In the genomic region with DNA sequence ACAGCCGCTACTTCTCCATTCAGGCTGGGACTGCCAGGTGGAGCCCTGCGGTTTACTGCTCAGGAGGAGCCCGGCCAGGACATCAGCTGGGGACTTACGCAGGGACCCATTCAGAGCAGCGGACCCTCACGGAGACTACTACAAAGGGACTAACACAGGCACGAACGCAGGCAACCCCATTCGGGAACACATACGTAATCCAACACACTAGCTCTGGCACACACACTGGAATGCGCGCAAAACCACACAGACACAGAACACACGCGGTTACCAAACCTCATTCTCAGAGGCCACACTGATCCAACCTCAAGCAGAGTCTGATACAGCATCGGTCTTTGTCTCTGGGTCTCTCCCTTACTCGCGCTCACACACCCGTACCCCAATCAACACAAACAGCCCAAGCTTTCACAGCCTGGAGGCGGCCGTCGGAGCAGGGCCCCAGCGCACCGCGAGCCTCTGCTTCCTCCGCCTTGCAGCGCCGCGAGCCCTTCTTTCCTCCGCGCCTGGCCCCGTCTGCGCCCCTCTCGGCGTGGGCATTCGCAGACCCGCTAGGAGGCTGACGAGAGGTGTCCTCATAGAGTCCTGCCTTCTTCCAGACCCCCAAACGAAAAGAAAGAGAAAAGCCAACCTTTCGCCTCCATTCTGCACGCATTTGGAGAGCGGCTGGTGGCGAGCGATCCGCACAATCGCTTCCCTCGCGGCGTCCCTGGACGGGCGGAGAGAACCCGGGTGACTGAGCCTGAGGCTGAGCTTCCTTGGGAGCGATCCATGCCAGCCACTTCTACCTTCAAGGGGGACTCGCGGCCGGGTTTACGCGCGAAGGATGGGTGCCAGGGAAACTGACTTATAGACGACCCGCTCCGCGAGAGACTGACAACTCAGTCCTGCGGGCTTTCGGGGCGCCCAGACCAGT, we compare ENCODE assay signal across 10 cellular contexts. TPM values are rescaled to one million over a fixed set of nuclear protein-coding genes. Genes with fewer than 3 reads are reported as not detected.
A peak's percentile ranks its signal among the peaks of the same experiment; 100 is the strongest.
DNase-seq lines count a peak whose midpoint lies in the region; ATAC-seq and TF ChIP-seq lines count a peak whose summit lies in the region.
"Had no signal": no experiment of that assay in that cellular context is flagged by ENCODE, and none has a peak within 500 bp of the region (broad histone marks: within the 10 kb centered on the region; RNA-seq: fewer than 3 reads in every experiment).

No MANE protein-coding gene starts in this region.

- no peak overlapping the region for H2BK15ac ChIP-seq in H9 (ENCODE audit: low read depth, low read length)

- no peaks in the 10 kb centered on the region for H4K20me1 ChIP-seq in H9 (ENCODE audit: control insufficient read depth, insufficient read depth, insufficient read length)

- H2BK5ac ChIP-seq in H9 (ENCODE audit: insufficient read length, low read length) = no peak overlapping the region

- H3K36me3 ChIP-seq in sigmoid colon (no peaks in the 10 kb centered on the region), left ventricle myocardium inferior (no peaks in the 10 kb centered on the region)
- H3K36me3 ChIP-seq: neutrophil had no signal

- H3K27me3 Mint-ChIP-seq in H9 (ENCODE audit: low read depth) = peaks cover 100% of the 10 kb centered on the region
- peaks cover 57% of the 10 kb centered on the region for H3K27me3 Mint-ChIP-seq in memory B cell

- no CpG with 5 or more reads among the region's 65 CpGs for WGBS in H9 (ENCODE audit: extremely low coverage, insufficient read length, low lambda C conversion rate)
- WGBS in sigmoid colon, 2 donors = 3 to 12% methylated on average over 65 of the region's 65 CpGs

- H3K23ac ChIP-seq in H9 (ENCODE audit: insufficient read length, low read depth, low read length) = no peak overlapping the region

- intact Hi-C loops in sigmoid colon (cut with DNase I) = no loop called here
- intact Hi-C loops in left ventricle myocardium inferior (cut with micrococcal nuclease) = no loop called here

- H3K4me3 Mint-ChIP-seq in H9 (peak overlapping the region; percentile 49 to 81), memory B cell (peak overlapping the region; percentile 12)

- no peak overlapping the region for H3T11ph ChIP-seq in H9 (ENCODE audit: low read length)

- peaks cover 41 to 57% of the 10 kb centered on the region in 2 experiments for H3K4me1 Mint-ChIP-seq in H9
- H3K4me1 Mint-ChIP-seq in memory B cell = peaks cover 30% of the 10 kb centered on the region

- no peak overlapping the region for H2BK120ac ChIP-seq in H9 (ENCODE audit: low read depth, low read length, poor library complexity, severe bottlenecking)

- H3K4me3 ChIP-seq in sigmoid colon = no peak overlapping the region
- H3K4me3 ChIP-seq in left ventricle myocardium inferior = no peak overlapping the region

- H3K9me3 Mint-ChIP-seq in H9 = peaks cover 0 to 7% of the 10 kb centered on the region in 2 experiments; a peak in 3 of 5 replicates
- H3K9me3 Mint-ChIP-seq in memory B cell = no peaks in the 10 kb centered on the region

- no peak for TF ChIP-seq POLR2A in sigmoid colon (IDR thresholded peaks at IDR 0.05)

- H3K9me3 ChIP-seq in H9 (ENCODE audit: control insufficient read depth, low read depth, low read length) (no peaks in the 10 kb centered on the region), sigmoid colon (no peaks in the 10 kb centered on the region), left ventricle myocardium inferior (replicated peaks) (no peaks in the 10 kb centered on the region)
- H3K9me3 ChIP-seq: neutrophil had no signal

- no peak overlapping the region for H3K18ac ChIP-seq in H9 (ENCODE audit: insufficient read length, low read depth, low read length)

- no peak overlapping the region for H2BK20ac ChIP-seq in H9 (ENCODE audit: low read depth, low read length, poor library complexity, severe bottlenecking)

- TF ChIP-seq EP300 in sigmoid colon (IDR thresholded peaks at IDR 0.05) = no peak

- no peaks in the 10 kb centered on the region for H3K79me1 ChIP-seq in H9 (ENCODE audit: insufficient read depth, low read depth, low read length, poor library complexity, severe bottlenecking)

- H3K23me2 ChIP-seq in H9 (ENCODE audit: insufficient read length, low read depth, low read length, poor library complexity, severe bottlenecking) = peaks cover 19% of the 10 kb centered on the region

- no peak overlapping the region for H3K4ac ChIP-seq in H9 (ENCODE audit: low read depth, low read length)

- H3K27ac ChIP-seq in H9 (ENCODE audit: insufficient read length, low read depth, low read length) (no peak overlapping the region), sigmoid colon (no peak overlapping the region), left ventricle myocardium inferior (replicated peaks) (no peak overlapping the region)
- H3K27ac ChIP-seq: neutrophil had no signal

- H4K5ac ChIP-seq in H9 (ENCODE audit: insufficient read length, low read depth, low read length) = no peak overlapping the region

- TF ChIP-seq CTCF in H9 (conservative IDR thresholded peaks at IDR 0.05) = no peak
- TF ChIP-seq CTCF in sigmoid colon (IDR thresholded peaks at IDR 0.05) = no peak
- no peak for TF ChIP-seq CTCF in left ventricle myocardium inferior (IDR thresholded peaks at IDR 0.05; ENCODE audit: borderline replicate concordance)

- no peak overlapping the region for H4K8ac ChIP-seq in H9 (replicated peaks; ENCODE audit: insufficient read length, low read depth, low read length)

- peaks cover 6% of the 10 kb centered on the region; the same call in 1 of the 2 replicates for H3K4me1 ChIP-seq in H9 (ENCODE audit: insufficient read depth, low read length)
- H3K4me1 ChIP-seq in sigmoid colon = peaks cover 0 to 36% (median 23%) of the 10 kb centered on the region in 4 donors
- H3K4me1 ChIP-seq in left ventricle myocardium inferior = peaks cover 39% of the 10 kb centered on the region

- H3K56ac ChIP-seq in H9 (ENCODE audit: insufficient read length, low read depth, low read length) = no peak overlapping the region

- peak; percentile 16 for ATAC-seq in memory B cell (ENCODE audit: low read depth)
- no peak for ATAC-seq in GM21825 (IDR thresholded peaks at IDR 0.05; ENCODE audit: unreplicated experiment)

- no peaks in the 10 kb centered on the region; a peak in 1 of 7 replicates for H3K36me3 Mint-ChIP-seq in H9 (ENCODE audit: insufficient read depth in 1 of 3, low read depth in 3 of 3)
- H3K36me3 Mint-ChIP-seq in memory B cell = peaks cover 6% of the 10 kb centered on the region

- H2AFZ ChIP-seq in H9 (ENCODE audit: low read length) = no peak overlapping the region

- peaks cover 85% of the 10 kb centered on the region for H3K27me3 ChIP-seq in H9 (ENCODE audit: insufficient read depth, low read length)
- H3K27me3 ChIP-seq in sigmoid colon = peaks cover 43 to 100% (median 81%) of the 10 kb centered on the region in 3 donors
- peaks cover 100% of the 10 kb centered on the region for H3K27me3 ChIP-seq in left ventricle myocardium inferior (ENCODE audit: low read depth)

- peak overlapping the region; percentile 50 for H3K4me2 ChIP-seq in H9 (ENCODE audit: insufficient read depth, insufficient read length, low read length)

- no peak overlapping the region for H2AK5ac ChIP-seq in H9 (ENCODE audit: insufficient read length, low read length)

- no peak overlapping the region for H4K91ac ChIP-seq in H9 (ENCODE audit: insufficient read length, low read depth, low read length)

- no peak overlapping the region for H3K9ac ChIP-seq in H9 (ENCODE audit: extremely low read depth, insufficient read length, low read length)

- no peak overlapping the region for H3K14ac ChIP-seq in H9 (ENCODE audit: insufficient read depth, low read length)

- H3K27ac Mint-ChIP-seq in H9 (no peak overlapping the region), memory B cell (no peak overlapping the region)

- H3K79me2 ChIP-seq in H9 (ENCODE audit: insufficient read depth, low read length) = no peaks in the 10 kb centered on the region

- no peak overlapping the region for H2BK12ac ChIP-seq in H9 (ENCODE audit: insufficient read length, low read depth, low read length)

- DNase-seq in EH (ENCODE audit: low read depth) (peak; percentile 21), H9 (peak; percentile 46), memory B cell (ENCODE audit: low spot score in 2 of 2) (peak in 1 of 2 donors; percentile 33), DMS153 (lab: John Stamatoyannopoulos, UW) (no peak), sigmoid colon (no peak), left ventricle myocardium inferior (no peak)
- DNase-seq in activated naive CD4-positive, alpha-beta T cell treated with anti-CD3 and anti-CD28 coated beads, Interleukin-2, amount 50 U/mL, for 16 hours = peak; percentile 14
- DNase-seq: NCI-H446 treated with DMSO at 0.1 percent for 48 hours had no signal

RNA-seq across cellular contexts. Expression of a gene that starts 1.0 kb away (rescaled TPM):
- total RNA-seq in H9 (2021) = 0.24 and 0.33 TPM in 2 replicates
- not detected for total RNA-seq in sigmoid colon
- under 1 TPM in 1 of 3 donors, not detected in 2; 0.06 TPM for polyA plus RNA-seq in sigmoid colon
- not detected for total RNA-seq in left ventricle myocardium inferior

RNA-seq across cellular contexts. Expression of a gene that starts 24.9 kb away (rescaled TPM):
- 14.0 and 14.1 TPM in 2 replicates for total RNA-seq in H9 (2021)
- total RNA-seq in sigmoid colon = 1 to 10 TPM; 6.4 to 10.0 (median 8.6) TPM
- 1 to 10 TPM; 1.8 to 5.6 (median 3.2) TPM for polyA plus RNA-seq in sigmoid colon
- total RNA-seq in left ventricle myocardium inferior = 3.1 TPM

Comparison
In these comparisons a context has a peak if more than half of its experiments do, and no peak if none do; other contexts are left out.
1. DNase-seq: peak in EH (single experiment), H9 (single experiment) and activated naive CD4-positive, alpha-beta T cell treated with anti-CD3 and anti-CD28 coated beads, Interleukin-2, amount 50 U/mL, for 16 hours (single experiment); none in DMS153 (single experiment), sigmoid colon (single experiment) and left ventricle myocardium inferior (single experiment).